In the genomic region with DNA sequence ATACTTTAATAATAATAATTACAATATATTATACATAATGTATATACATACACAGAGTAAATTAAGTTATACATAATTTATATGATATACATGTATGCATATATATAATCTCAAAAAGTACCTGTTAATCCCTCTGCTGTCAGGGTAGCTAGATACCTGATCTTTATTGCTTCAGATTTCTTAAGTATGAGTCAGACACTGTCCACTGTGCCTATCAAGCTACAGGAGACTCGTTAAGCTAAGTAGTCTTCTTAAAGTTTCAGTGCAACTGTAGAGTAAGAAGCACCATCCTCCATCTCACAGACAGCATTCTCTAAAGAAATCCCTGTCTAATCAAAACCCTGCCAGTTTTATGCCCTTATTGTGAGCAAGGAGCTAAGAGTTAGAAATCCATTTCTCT, we compare ENCODE assay signal across 16 cellular contexts.
"Had no signal": no experiment of that assay in that cellular context is flagged by ENCODE, and none has a peak within 500 bp of the region (broad histone marks: within the 10 kb centered on the region; RNA-seq: fewer than 3 reads in every experiment).

No MANE protein-coding gene starts in this region.

- ATAC-seq: heart left ventricle; left lung; mucosa of descending colon; naive thymus-derived CD4-positive, alpha-beta T cell; WTC11 had no signal

- H3K27ac ChIP-seq: heart left ventricle, left lung, ovary, sigmoid colon, spleen, suprapubic skin had no signal

- DNase-seq: activated CD4-positive, alpha-beta T cell treated with anti-CD3 and anti-CD28 coated beads for 4 hours; activated naive CD4-positive, alpha-beta T cell; activated naive CD8-positive, alpha-beta T cell treated with anti-CD3 and anti-CD28 coated beads, Interleukin-2, amount 10 ng/mL, durations not matched to agents 7 days and 5 days; cerebellar nuclear complex; effector memory CD4-positive, alpha-beta T cell; heart left ventricle; islet precursor cell; left lung; mucosa of descending colon; naive thymus-derived CD4-positive, alpha-beta T cell; ovary; sigmoid colon; spleen; trophoblast cell had no signal
